ENCODE assay signal across 8 cellular contexts in the genomic region with DNA sequence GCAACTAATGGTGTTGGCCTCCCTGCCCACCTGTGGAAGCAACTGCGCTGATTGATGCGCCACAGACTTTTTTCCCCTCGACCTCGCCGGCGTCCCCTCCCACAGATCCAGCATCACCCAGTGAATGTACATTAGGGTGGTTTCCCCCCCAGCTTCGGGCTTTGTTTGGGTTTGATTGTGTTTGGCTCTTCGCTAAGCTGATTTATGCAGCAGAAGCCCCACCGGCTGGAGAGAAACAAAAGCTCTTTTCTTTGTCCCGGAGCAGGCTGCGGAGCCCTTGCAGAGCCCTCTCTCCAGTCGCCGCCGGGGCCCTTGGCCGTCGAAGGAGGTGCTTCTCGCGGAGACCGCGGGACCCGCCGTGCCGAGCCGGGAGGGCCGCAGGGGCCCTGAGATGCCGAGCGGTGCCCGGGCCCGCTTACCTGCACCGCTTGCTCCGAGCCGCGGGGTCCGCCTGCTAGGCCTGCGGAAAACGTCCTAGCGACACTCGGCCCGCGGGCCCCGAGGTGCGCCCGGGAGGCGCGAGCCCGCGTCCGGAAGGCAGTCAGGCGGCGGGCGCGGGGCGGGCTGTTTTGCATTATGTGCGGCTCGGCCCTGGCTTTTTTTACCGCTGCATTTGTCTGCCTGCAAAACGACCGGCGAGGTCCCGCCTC. TPM values are rescaled to one million over a fixed set of nuclear protein-coding genes. Genes with fewer than 3 reads are reported as not detected.
DNase-seq lines count a peak whose midpoint lies in the region; ATAC-seq and TF ChIP-seq lines count a peak whose summit lies in the region.

No MANE protein-coding gene starts in this region.

- intact Hi-C loops in left ventricle myocardium superior (cut with micrococcal nuclease): no loop called here

- H3K9me3 Mint-ChIP-seq in activated naive CD8-positive, alpha-beta T cell treated with anti-CD3 and anti-CD28 coated beads, Interleukin-2, amount 10 ng/mL, durations not matched to agents 7 days and 5 days: no peaks in the 10 kb centered on the region
- H3K9me3 Mint-ChIP-seq in progenitor cell of endocrine pancreas (ENCODE audit: low read depth): no peaks in the 10 kb centered on the region

- peaks cover 18% of the 10 kb centered on the region for H3K4me1 Mint-ChIP-seq in activated naive CD8-positive, alpha-beta T cell treated with anti-CD3 and anti-CD28 coated beads, Interleukin-2, amount 10 ng/mL, durations not matched to agents 7 days and 5 days
- H3K4me1 Mint-ChIP-seq in progenitor cell of endocrine pancreas (ENCODE audit: low read depth): peaks cover 30% of the 10 kb centered on the region

- peak overlapping the region; percentile 87 for H3K4me3 Mint-ChIP-seq in activated naive CD8-positive, alpha-beta T cell treated with anti-CD3 and anti-CD28 coated beads, Interleukin-2, amount 10 ng/mL, durations not matched to agents 7 days and 5 days
- peak overlapping the region; percentile 95 for H3K4me3 Mint-ChIP-seq in progenitor cell of endocrine pancreas (ENCODE audit: low read depth)

- DNase-seq in activated T-cell treated with anti-CD3 and anti-CD28 coated beads for 48 hours (ENCODE audit: low read depth): peak; percentile 29
- no peak for DNase-seq in activated T-cell treated with anti-CD3 and anti-CD28 coated beads for 4 hours
- peak; percentile 65 for DNase-seq in NCI-H345 (lab: John Stamatoyannopoulos, UW)
- peak; percentile 56 for DNase-seq in activated naive CD8-positive, alpha-beta T cell treated with anti-CD3 and anti-CD28 coated beads, Interleukin-2, amount 10 ng/mL, durations not matched to agents 7 days and 5 days
- peak; percentile 64 for DNase-seq in left ventricle myocardium superior
- peak; percentile 50 for DNase-seq in progenitor cell of endocrine pancreas (ENCODE audit: low spot score, unreplicated experiment)
- no peak for DNase-seq in SW 1271 (lab: John Stamatoyannopoulos, UW)

- no peak overlapping the region for H3K27ac Mint-ChIP-seq in activated naive CD8-positive, alpha-beta T cell treated with anti-CD3 and anti-CD28 coated beads, Interleukin-2, amount 10 ng/mL, durations not matched to agents 7 days and 5 days
- H3K27ac Mint-ChIP-seq in progenitor cell of endocrine pancreas: peak overlapping the region; percentile 100

- POLR2A ChIA-PET in activated naive CD8-positive, alpha-beta T cell treated with anti-CD3 and anti-CD28 coated beads, Interleukin-2, amount 10 ng/mL, durations not matched to agents 7 days and 5 days (lab: Charles Lee): no interaction called here

- no peaks in the 10 kb centered on the region for H3K36me3 Mint-ChIP-seq in activated naive CD8-positive, alpha-beta T cell treated with anti-CD3 and anti-CD28 coated beads, Interleukin-2, amount 10 ng/mL, durations not matched to agents 7 days and 5 days
- H3K36me3 Mint-ChIP-seq in progenitor cell of endocrine pancreas (ENCODE audit: insufficient read depth): peaks cover 9% of the 10 kb centered on the region

- ATAC-seq in HG02678 (IDR thresholded peaks at IDR 0.05; ENCODE audit: unreplicated experiment) (peak; percentile 26), left ventricle myocardium superior (peak; percentile 24)
- ATAC-seq in activated naive CD8-positive, alpha-beta T cell treated with anti-CD3 and anti-CD28 coated beads, Interleukin-2, amount 10 ng/mL, durations not matched to agents 7 days and 5 days (ENCODE audit: low read depth): peak; percentile 48

- H3K27me3 Mint-ChIP-seq in activated naive CD8-positive, alpha-beta T cell treated with anti-CD3 and anti-CD28 coated beads, Interleukin-2, amount 10 ng/mL, durations not matched to agents 7 days and 5 days: peaks cover 67% of the 10 kb centered on the region
- H3K27me3 Mint-ChIP-seq in progenitor cell of endocrine pancreas: no peaks in the 10 kb centered on the region

- peak; percentile 6 for TF ChIP-seq CTCF in progenitor cell of endocrine pancreas (IDR thresholded peaks at IDR 0.05; ENCODE audit: unreplicated experiment)

RNA-seq across cellular contexts. Expression of gene ITGB8, which starts 0.7 kb away (rescaled TPM):
- total RNA-seq in activated naive CD8-positive, alpha-beta T cell treated with anti-CD3 and anti-CD28 coated beads, Interleukin-2, amount 10 ng/mL, durations not matched to agents 7 days and 5 days: not detected
- 4.8 TPM for total RNA-seq in left ventricle myocardium superior
- 37.2 and 38.6 TPM in 2 replicates for total RNA-seq in progenitor cell of endocrine pancreas

Comparison
In these comparisons a context has a peak if more than half of its experiments do, and no peak if none do; other contexts are left out.
1. DNase-seq: peak in activated T-cell treated with anti-CD3 and anti-CD28 coated beads for 48 hours (single experiment), NCI-H345 (single experiment), activated naive CD8-positive, alpha-beta T cell treated with anti-CD3 and anti-CD28 coated beads, Interleukin-2, amount 10 ng/mL, durations not matched to agents 7 days and 5 days (single experiment), left ventricle myocardium superior (single experiment) and progenitor cell of endocrine pancreas (single experiment); none in activated T-cell treated with anti-CD3 and anti-CD28 coated beads for 4 hours (single experiment) and SW 1271 (0 of 2).
2. Peak in every context shown above with its lines, with median percentiles within 50 percentile points of each other: ATAC-seq.